In the genomic region with DNA sequence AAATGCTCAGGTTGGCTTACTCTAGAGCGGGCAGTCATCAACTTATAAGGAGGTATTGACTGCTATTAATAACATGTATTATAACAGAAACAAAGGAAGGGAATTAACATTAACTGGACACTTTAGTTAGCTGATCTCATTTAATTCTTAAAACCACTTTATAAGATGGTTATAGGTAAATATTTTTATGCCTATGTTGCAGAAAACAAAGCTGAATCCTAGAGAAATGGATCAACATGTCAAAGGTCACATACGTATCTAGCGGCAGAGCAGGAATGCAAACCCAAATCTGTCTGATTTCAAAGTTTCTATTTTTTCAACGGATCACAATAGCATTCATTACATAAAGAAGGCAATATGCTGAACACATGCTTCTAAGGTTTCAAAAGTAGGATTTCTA, we compare ENCODE assay signal across 25 cellular contexts.
A peak's percentile ranks its signal among the peaks of the same experiment; 100 is the strongest.
DNase-seq lines count a peak whose midpoint lies in the region; ATAC-seq, FAIRE-seq and TF ChIP-seq lines count a peak whose summit lies in the region.
"Had no signal": no experiment of that assay in that cellular context is flagged by ENCODE, and none has a peak within 500 bp of the region (broad histone marks: within the 10 kb centered on the region; RNA-seq: fewer than 3 reads in every experiment).

No MANE protein-coding gene starts in this region.

- H3K4me2 ChIP-seq in HepG2 (ENCODE audit: low read depth, low read length), result no peak overlapping the region
- H3K4me2 ChIP-seq in IMR-90 (ENCODE audit: low read depth, low read length), result no peak overlapping the region
- H3K4me2 ChIP-seq: BLaER1 treated with 17β-estradiol and CSF1 and Interleukin-3, amounts not matched to agents 10 nM and 100 nM had no signal

- in situ Hi-C loops in HepG2 (cut with HindIII; ENCODE audit: extremely low pct_ligation_motif_present, low pct_unique_long_range_greater_than_20kb) (no loop called here), IMR-90 (cut with MboI; ENCODE audit: low sequenced_read_pairs) (no loop called here)

- H3K14ac ChIP-seq in IMR-90 (replicated peaks; ENCODE audit: low read depth, low read length), result no peak overlapping the region

- no peak overlapping the region for H2BK5ac ChIP-seq in IMR-90 (ENCODE audit: low read depth, low read length, poor library complexity, severe bottlenecking)

- WGBS in HepG2 (ENCODE audit: low lambda C conversion rate), result 17% methylated on average over 4 of the region's 4 CpGs
- WGBS in right lobe of liver (ENCODE audit: insufficient coverage, low coverage, low lambda C conversion rate, missing lambda C conversion rate), result 71% methylated on average over 4 of the region's 4 CpGs
- no CpG with 5 or more reads among the region's 4 CpGs for WGBS in IMR-90 (ENCODE audit: extremely low coverage in 2 of 2, insufficient read length in 1 of 2), 2 experiments

- H3K27me3 Mint-ChIP-seq in CD8-positive, alpha-beta T cell (ENCODE audit: low read depth), result no peaks in the 10 kb centered on the region

- no peaks in the 10 kb centered on the region for H3K79me1 ChIP-seq in IMR-90 (ENCODE audit: low read depth in 1 of 2, low read length in 2 of 2)

- H3K23ac ChIP-seq in IMR-90 (ENCODE audit: low read depth, low read length), result no peak overlapping the region

- H3K27me3 ChIP-seq in HepG2 (ENCODE audit: control insufficient read depth in 1 of 2, insufficient read depth in 2 of 2, low read length in 2 of 2) (no peaks in the 10 kb centered on the region), right lobe of liver (no peaks in the 10 kb centered on the region), IMR-90 (ENCODE audit: control insufficient read depth, insufficient read depth, low read length) (no peaks in the 10 kb centered on the region)
- H3K27me3 ChIP-seq in CD8-positive, alpha-beta T cell (ENCODE audit: insufficient read depth, low read length), result peaks cover 5% of the 10 kb centered on the region
- H3K27me3 ChIP-seq: BLaER1 treated with 17β-estradiol and CSF1 and Interleukin-3, amounts not matched to agents 10 nM and 100 nM had no signal

- BruUV-seq in HepG2 (replicated peaks; lab: Mats Ljungman, UMichigan) (no TSS peak), IMR-90 (replicated peaks; lab: Mats Ljungman, UMichigan) (no TSS peak)

- CTCF ChIA-PET in HepG2 (lab: Yijun Ruan, JAX; ENCODE audit: low intra/inter-chr PET ratio, low total read pairs) (no interaction called here), IMR-90 (lab: Yijun Ruan, JAX) (interaction anchor here (0.9 kb wide), 1 partner anchor 60 kb away, joined by 4 read pairs; no protein-coding TSS in a partner anchor)
- CTCF ChIA-PET in CD8-positive, alpha-beta T cell (lab: Charles Lee), result interaction anchor here (1.0 kb wide), 1 partner anchor 14 kb away, joined by 3 read pairs; no protein-coding TSS in a partner anchor

- H3K9me1 ChIP-seq in IMR-90 (ENCODE audit: insufficient read depth, low read length), result no peaks in the 10 kb centered on the region

- H3K4me1 ChIP-seq in HepG2 (ENCODE audit: insufficient read depth, low read length) (0 out of 2 replicates have a peak, but pooled peaks cover 5% of the 10 kb centered on the region), right lobe of liver (no peaks in the 10 kb centered on the region), IMR-90 (ENCODE audit: control insufficient read depth, insufficient read depth, low read length) (no peaks in the 10 kb centered on the region; the same call in 1 of the 2 replicates)
- no peaks in the 10 kb centered on the region for H3K4me1 ChIP-seq in CD8-positive, alpha-beta T cell (ENCODE audit: insufficient read depth, low read length)

- H2BK120ac ChIP-seq in IMR-90 (ENCODE audit: low read depth, low read length), result no peak overlapping the region

- H3K4ac ChIP-seq in IMR-90 (ENCODE audit: low read depth, low read length), result no peak overlapping the region

- H4K91ac ChIP-seq in IMR-90 (ENCODE audit: insufficient read depth, low read depth, low read length), result no peak overlapping the region

- intact Hi-C loops in HepG2 (cut with micrococcal nuclease; ENCODE audit: unreplicated experiment) (no loop called here), right lobe of liver (cut with DNase I) (no loop called here), IMR-90 (cut with micrococcal nuclease) (no loop called here)
- intact Hi-C loops in CD8-positive, alpha-beta T cell (cut with DNase I, micrococcal nuclease), result no loop called here

- no peak overlapping the region for H2BK15ac ChIP-seq in IMR-90 (ENCODE audit: low read depth, low read length)

- H3K36me3 ChIP-seq in HepG2 (replicated peaks in 1 of 2; ENCODE audit: control insufficient read depth in 1 of 2, insufficient read depth in 2 of 2, low read length in 2 of 2), result no peaks in the 10 kb centered on the region
- no peaks in the 10 kb centered on the region for H3K36me3 ChIP-seq in right lobe of liver
- H3K36me3 ChIP-seq in IMR-90 (ENCODE audit: control insufficient read depth, insufficient read depth, low read length), result no peaks in the 10 kb centered on the region
- no peaks in the 10 kb centered on the region for H3K36me3 ChIP-seq in CD8-positive, alpha-beta T cell (ENCODE audit: insufficient read depth, low read length)
- H3K36me3 ChIP-seq: BLaER1 treated with 17β-estradiol and CSF1 and Interleukin-3, amounts not matched to agents 10 nM and 100 nM had no signal

- no peak for FAIRE-seq in HepG2 (lab: Jason Lieb, UNC)
- FAIRE-seq: A204.1, GM12878, GM12892, GM18507 had no signal

- H3K27ac ChIP-seq in HepG2 (ENCODE audit: extremely low read length, insufficient read depth, low read length) (no peak overlapping the region), right lobe of liver (no peak overlapping the region), IMR-90 (ENCODE audit: insufficient read depth, low read length) (no peak overlapping the region)
- no peak overlapping the region for H3K27ac ChIP-seq in CD8-positive, alpha-beta T cell (ENCODE audit: low read depth, low read length)
- H3K27ac ChIP-seq: BLaER1 treated with 17β-estradiol and CSF1 and Interleukin-3, amounts not matched to agents 10 nM and 100 nM; C4-2B had no signal

- H3K36me3 Mint-ChIP-seq in CD8-positive, alpha-beta T cell, result no peaks in the 10 kb centered on the region
- H3K36me3 Mint-ChIP-seq: CD8-positive, alpha-beta memory T cell had no signal

- no peaks in the 10 kb centered on the region for H3K4me1 Mint-ChIP-seq in CD8-positive, alpha-beta T cell (ENCODE audit: low read depth)
- H3K4me1 Mint-ChIP-seq: B cell; CD8-positive, alpha-beta memory T cell had no signal

- no peak overlapping the region for H4K8ac ChIP-seq in IMR-90 (ENCODE audit: low read depth in 2 of 2, low read length in 2 of 2)

- dilution Hi-C loops in IMR-90 (cut with HindIII; ENCODE audit: low sequenced_read_pairs, unreplicated experiment), result no loop called here

- H3K27ac Mint-ChIP-seq in CD8-positive, alpha-beta T cell, result no peak overlapping the region
- H3K27ac Mint-ChIP-seq: B cell; CD4-positive, alpha-beta T cell; CD8-positive, alpha-beta memory T cell had no signal

- H2AK9ac ChIP-seq in IMR-90 (replicated peaks; ENCODE audit: low read depth, low read length, poor library complexity), result no peak overlapping the region

- H2AFZ ChIP-seq in HepG2 (ENCODE audit: low read length), result no peak overlapping the region
- H2AFZ ChIP-seq in IMR-90 (replicated peaks; ENCODE audit: low read length, poor library complexity), result no peak overlapping the region

- no peak overlapping the region for H2BK20ac ChIP-seq in IMR-90 (ENCODE audit: low read depth, low read length)

- no peak for TF ChIP-seq POLR2A in HepG2 (IDR thresholded peaks at IDR 0.05; ENCODE audit: insufficient read depth in 1 of 2, low read depth in 2 of 2, low read length in 2 of 2)
- TF ChIP-seq POLR2A in right lobe of liver (IDR thresholded peaks at IDR 0.05), result no peak
- TF ChIP-seq POLR2A in IMR-90 (IDR thresholded peaks at IDR 0.05; ENCODE audit: low read depth, low read length), result no peak

- no peaks in the 10 kb centered on the region for H3K79me2 ChIP-seq in HepG2 (ENCODE audit: insufficient read depth, low read length)

- TF ChIP-seq RAD21 in HepG2 (CRISPR knock-in tag; IDR thresholded peaks at IDR 0.05), result no peak
- TF ChIP-seq RAD21 in IMR-90 (IDR thresholded peaks at IDR 0.05; ENCODE audit: low read length), result no peak

- POLR2A ChIA-PET in HepG2 (lab: Yijun Ruan, JAX) (no interaction called here), IMR-90 (lab: Charles Lee; ENCODE audit: unreplicated experiment) (no interaction called here)
- POLR2A ChIA-PET in CD8-positive, alpha-beta T cell (lab: Charles Lee), result no interaction called here

- no peaks in the 10 kb centered on the region for H3K9me3 ChIP-seq in HepG2 (ENCODE audit: low read length)
- H3K9me3 ChIP-seq in right lobe of liver, result no peaks in the 10 kb centered on the region
- H3K9me3 ChIP-seq in IMR-90 (ENCODE audit: control insufficient read depth, insufficient read depth, low read length), result no peaks in the 10 kb centered on the region
- no peaks in the 10 kb centered on the region for H3K9me3 ChIP-seq in CD8-positive, alpha-beta T cell (ENCODE audit: low read length)
- H3K9me3 ChIP-seq: BLaER1 treated with 17β-estradiol and CSF1 and Interleukin-3, amounts not matched to agents 10 nM and 100 nM had no signal

- H3K4me3 ChIP-seq in HepG2 (replicated peaks in 1 of 3; ENCODE audit: insufficient read depth in 1 of 3, low read depth in 2 of 3, low read length in 3 of 3) (no peak overlapping the region), right lobe of liver (no peak overlapping the region), IMR-90 (ENCODE audit: insufficient read depth, low read depth, low read length) (no peak overlapping the region)
- no peak overlapping the region for H3K4me3 ChIP-seq in CD8-positive, alpha-beta T cell (ENCODE audit: low read depth, low read length)
- H3K4me3 ChIP-seq: BLaER1 treated with 17β-estradiol and CSF1 and Interleukin-3, amounts not matched to agents 10 nM and 100 nM; GM12878 had no signal

- H3K4me3 Mint-ChIP-seq in CD8-positive, alpha-beta T cell, result no peak overlapping the region
- H3K4me3 Mint-ChIP-seq: B cell; CD4-positive, alpha-beta T cell; CD8-positive, alpha-beta memory T cell had no signal

- H3K9me3 Mint-ChIP-seq in CD8-positive, alpha-beta T cell, result no peaks in the 10 kb centered on the region
- H3K9me3 Mint-ChIP-seq: CD4-positive, alpha-beta T cell; CD8-positive, alpha-beta memory T cell had no signal

- no peak for TF ChIP-seq EP300 in HepG2 (IDR thresholded peaks at IDR 0.05; ENCODE audit: low read depth in 2 of 2, low read length in 2 of 2)
- TF ChIP-seq EP300 in HepG2 (CRISPR knock-in tag; IDR thresholded peaks at IDR 0.05; ENCODE audit: borderline replicate concordance), result no peak

- H3K18ac ChIP-seq in IMR-90 (ENCODE audit: low read depth, low read length), result no peak overlapping the region

- H3K9ac ChIP-seq in HepG2 (ENCODE audit: insufficient read depth, low read depth, low read length) (no peak overlapping the region), IMR-90 (ENCODE audit: low read depth, low read length) (no peak overlapping the region)
- H3K9ac ChIP-seq: BLaER1 treated with 17β-estradiol and CSF1 and Interleukin-3, amounts not matched to agents 10 nM and 100 nM had no signal

- H4K20me1 ChIP-seq in HepG2 (ENCODE audit: insufficient read depth, low read length) (no peaks in the 10 kb centered on the region), IMR-90 (ENCODE audit: insufficient read depth, low read length) (no peaks in the 10 kb centered on the region)
- H4K20me1 ChIP-seq: BLaER1 treated with 17β-estradiol and CSF1 and Interleukin-3, amounts not matched to agents 10 nM and 100 nM had no signal

- ATAC-seq in HepG2, result no peak
- ATAC-seq in right lobe of liver, result no peak
- no peak for ATAC-seq in IMR-90 (ENCODE audit: low read depth)
- no peak for ATAC-seq in CD8-positive, alpha-beta T cell
- ATAC-seq: GM12878 had no signal

- no peak overlapping the region for H3K56ac ChIP-seq in IMR-90 (ENCODE audit: extremely low read depth, insufficient read depth, low read length)

- H2AK5ac ChIP-seq in IMR-90 (ENCODE audit: low read depth, low read length), result no peak overlapping the region

- H4K5ac ChIP-seq in IMR-90 (ENCODE audit: low read depth, low read length), result no peak overlapping the region

- TF ChIP-seq CTCF in HepG2 (CRISPR knock-in tag; IDR thresholded peaks at IDR 0.05), result no peak
- no peak for TF ChIP-seq CTCF in right lobe of liver (IDR thresholded peaks at IDR 0.05)
- no peak for TF ChIP-seq CTCF in IMR-90 (conservative IDR thresholded peaks at IDR 0.05; ENCODE audit: low read depth, low read length)
- TF ChIP-seq CTCF in CD8-positive, alpha-beta T cell (IDR thresholded peaks at IDR 0.05), result no peak

- peak; percentile 38 for DNase-seq in NCI-H748 (lab: John Stamatoyannopoulos, UW; ENCODE audit: unreplicated experiment)
- no peak for DNase-seq in NCI-H748 treated with DMSO at 0.1 percent for 48 hours (lab: John Stamatoyannopoulos, UW)
- no peak for DNase-seq in HepG2 (ENCODE audit: low spot score)
- no peak for DNase-seq in right lobe of liver
- DNase-seq in IMR-90, result no peak
- DNase-seq in CD8-positive, alpha-beta T cell, result no peak
- DNase-seq: 8988T; AML-193; CD4-positive, alpha-beta T cell; CD8-positive, alpha-beta memory T cell; COR-L47; DMS 273 treated with DMSO at 0.1 percent for 48 hours; DMS153; DMS53; DMS79; DND-41; EL; GDM1 had no signal
